Comparison of ENCODE assay signal across 12 cellular contexts in genomic region chr4:17030543-17030942, GRCh38.
DNase-seq lines count a peak whose midpoint lies in the region; ATAC-seq and TF ChIP-seq lines count a peak whose summit lies in the region.
"Had no signal": no experiment of that assay in that cellular context is flagged by ENCODE, and none has a peak within 500 bp of the region (broad histone marks: within the 10 kb centered on the region; RNA-seq: fewer than 3 reads in every experiment).

No MANE protein-coding gene starts in this region.

- no peaks in the 10 kb centered on the region for H3K79me2 ChIP-seq in HCT116 (ENCODE audit: insufficient read depth, low read length)

- intact Hi-C loops in HCT116 (cut with micrococcal nuclease), result no loop called here

- TF ChIP-seq RAD21 in HCT116 (IDR thresholded peaks at IDR 0.05; ENCODE audit: low read depth), result 0 out of 2 replicates have a peak, but pooled peaks have one; percentile 7

- no peaks in the 10 kb centered on the region for H3K9me2 ChIP-seq in HCT116 (ENCODE audit: insufficient read depth)

- peaks cover 25 to 40% of the 10 kb centered on the region in 2 experiments for H3K4me1 ChIP-seq in HCT116 (ENCODE audit: control insufficient read depth in 1 of 2, insufficient read depth in 2 of 2, low read length in 2 of 2)

- POLR2A ChIA-PET in HCT116 (lab: Charles Lee), result interaction anchor here (1.0 kb wide), 2 partner anchors 11 to 85 kb away, joined by 3 to 4 read pairs; no protein-coding TSS in a partner anchor

- H2AFZ ChIP-seq in HCT116 (ENCODE audit: low read depth, low read length, poor library complexity, severe bottlenecking), result no peak overlapping the region

- peak; percentile 62 for ATAC-seq in HCT116
- ATAC-seq: stimulated activated naive CD8-positive, alpha-beta T cell treated with anti-CD3 and anti-CD28 coated beads, Interleukin-15, Interleukin-2, amounts not matched to agents 100 U/mL and 50 U/mL, for 24 hours had no signal

- H4K20me1 ChIP-seq in HCT116 (ENCODE audit: insufficient read depth), result no peaks in the 10 kb centered on the region

- no peaks in the 10 kb centered on the region for H3K9me3 ChIP-seq in HCT116 (ENCODE audit: control insufficient read depth in 1 of 2, insufficient read depth in 1 of 2, low read depth in 1 of 2, low read length in 2 of 2)

- H3K27ac ChIP-seq in HCT116 (ENCODE audit: low read depth, low read length) (peak overlapping the region; percentile 66), angular gyrus (ENCODE audit: low read depth, low read length) (peak overlapping the region; percentile 44)

- RAD21 ChIA-PET in HCT116 (lab: Charles Lee; ENCODE audit: low non-redundant PET in 1 of 2, low total read pairs in 2 of 2, uncharacterized antibody in 2 of 2, unreplicated experiment in 2 of 2), result no interaction called here

- H3K36me3 ChIP-seq in HCT116 (ENCODE audit: control insufficient read depth in 1 of 2, insufficient read depth in 2 of 2, low read length in 2 of 2), result no peaks in the 10 kb centered on the region

- no peak for TF ChIP-seq POLR2A in HCT116 (IDR thresholded peaks at IDR 0.05; ENCODE audit: borderline replicate concordance, extremely low read depth, insufficient read depth, insufficient read length)

- H3K4me2 ChIP-seq in HCT116 (ENCODE audit: low read length), result peak overlapping the region; percentile 43

- no peak for TF ChIP-seq CTCF in HCT116 (IDR thresholded peaks at IDR 0.05 in 2 of 3, conservative IDR thresholded peaks at IDR 0.05 in 1 of 3; ENCODE audit: borderline replicate concordance in 1 of 3, insufficient read depth in 1 of 3, low read depth in 2 of 3, low read length in 2 of 3)
- TF ChIP-seq CTCF in foreskin fibroblast (IDR thresholded peaks at IDR 0.05; ENCODE audit: low read depth, low read length), result no peak

- H3K27me3 ChIP-seq in HCT116 (ENCODE audit: insufficient read depth, low read length), result no peaks in the 10 kb centered on the region

- BruUV-seq in HCT116 (replicated peaks; lab: Mats Ljungman, UMichigan), result no TSS peak

- peak overlapping the region; percentile 16; the same call in 1 of the 2 replicates for H3K9ac ChIP-seq in HCT116 (ENCODE audit: low read length)

- CTCF ChIA-PET in HCT116 (lab: Charles Lee), result no interaction called here

- DNase-seq in HCT116 (ENCODE audit: low read depth, low spot score) (peak; percentile 59), foreskin fibroblast (peak; percentile 80 to 91), superior temporal gyrus (ENCODE audit: extremely low spot score) (peak; percentile 47), NCI-H2227 (lab: John Stamatoyannopoulos, UW; ENCODE audit: unreplicated experiment) (no peak), SK-N-DZ (ENCODE audit: low spot score) (no peak), cerebellar cortex (ENCODE audit: low spot score) (no peak)
- DNase-seq: anterior cingulate cortex; NCI-H1048; NCI-H774; stimulated activated naive CD8-positive, alpha-beta T cell treated with anti-CD3 and anti-CD28 coated beads, Interleukin-15, Interleukin-2, amounts not matched to agents 100 U/mL and 50 U/mL, for 24 hours; T-helper 1 cell had no signal

- H3K4me3 ChIP-seq in HCT116 (replicated peaks in 1 of 2; ENCODE audit: low read depth in 1 of 2, low read length in 2 of 2) (no peak overlapping the region), foreskin fibroblast (ENCODE audit: low read depth in 1 of 2, low read length in 2 of 2) (no peak overlapping the region)

TF ChIP-seq in HCT116, 20 proteins besides CTCF, POLR2A, EP300 and RAD21:
- peak; percentile 59; the same call in 1 of the 2 replicates for TF ChIP-seq CBX3 (IDR thresholded peaks at IDR 0.05; ENCODE audit: low read depth)
- TF ChIP-seq JUND (IDR thresholded peaks at IDR 0.05), result peak; percentile 88
- peak; percentile 95 for TF ChIP-seq FOSL1 (IDR thresholded peaks at IDR 0.05; ENCODE audit: low read depth)
- peak; percentile 30 for TF ChIP-seq YY1 (IDR thresholded peaks at IDR 0.05; ENCODE audit: extremely low read depth, insufficient replicate concordance, low read depth, low read length)
- TF ChIP-seq ELF1 (IDR thresholded peaks at IDR 0.05; ENCODE audit: borderline replicate concordance, low read depth), result no peak
- TF ChIP-seq CEBPB (IDR thresholded peaks at IDR 0.05; ENCODE audit: low read depth), result peak; percentile 91
- TF ChIP-seq SRF (IDR thresholded peaks at IDR 0.05; ENCODE audit: low read depth), result peak; percentile 65
- TF ChIP-seq ATF3 (IDR thresholded peaks at IDR 0.05), result 0 out of 2 replicates have a peak, but pooled peaks have one; percentile 11
- TF ChIP-seq, protein P1, sequence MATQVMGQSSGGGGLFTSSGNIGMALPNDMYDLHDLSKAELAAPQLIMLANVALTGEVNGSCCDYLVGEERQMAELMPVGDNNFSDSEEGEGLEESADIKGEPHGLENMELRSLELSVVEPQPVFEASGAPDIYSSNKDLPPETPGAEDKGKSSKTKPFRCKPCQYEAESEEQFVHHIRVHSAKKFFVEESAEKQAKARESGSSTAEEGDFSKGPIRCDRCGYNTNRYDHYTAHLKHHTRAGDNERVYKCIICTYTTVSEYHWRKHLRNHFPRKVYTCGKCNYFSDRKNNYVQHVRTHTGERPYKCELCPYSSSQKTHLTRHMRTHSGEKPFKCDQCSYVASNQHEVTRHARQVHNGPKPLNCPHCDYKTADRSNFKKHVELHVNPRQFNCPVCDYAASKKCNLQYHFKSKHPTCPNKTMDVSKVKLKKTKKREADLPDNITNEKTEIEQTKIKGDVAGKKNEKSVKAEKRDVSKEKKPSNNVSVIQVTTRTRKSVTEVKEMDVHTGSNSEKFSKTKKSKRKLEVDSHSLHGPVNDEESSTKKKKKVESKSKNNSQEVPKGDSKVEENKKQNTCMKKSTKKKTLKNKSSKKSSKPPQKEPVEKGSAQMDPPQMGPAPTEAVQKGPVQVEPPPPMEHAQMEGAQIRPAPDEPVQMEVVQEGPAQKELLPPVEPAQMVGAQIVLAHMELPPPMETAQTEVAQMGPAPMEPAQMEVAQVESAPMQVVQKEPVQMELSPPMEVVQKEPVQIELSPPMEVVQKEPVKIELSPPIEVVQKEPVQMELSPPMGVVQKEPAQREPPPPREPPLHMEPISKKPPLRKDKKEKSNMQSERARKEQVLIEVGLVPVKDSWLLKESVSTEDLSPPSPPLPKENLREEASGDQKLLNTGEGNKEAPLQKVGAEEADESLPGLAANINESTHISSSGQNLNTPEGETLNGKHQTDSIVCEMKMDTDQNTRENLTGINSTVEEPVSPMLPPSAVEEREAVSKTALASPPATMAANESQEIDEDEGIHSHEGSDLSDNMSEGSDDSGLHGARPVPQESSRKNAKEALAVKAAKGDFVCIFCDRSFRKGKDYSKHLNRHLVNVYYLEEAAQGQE (IDR thresholded peaks at IDR 0.05; ENCODE audit: low read depth), result no peak
- TF ChIP-seq SP1 (IDR thresholded peaks at IDR 0.05; ENCODE audit: low read depth), result peak; percentile 74
- peak; percentile 48; the same call in 1 of the 2 replicates for TF ChIP-seq MAX (IDR thresholded peaks at IDR 0.05)
- TF ChIP-seq SIN3A (IDR thresholded peaks at IDR 0.05; ENCODE audit: low read depth), result no peak

Comparison
In these comparisons a context has a peak if more than half of its experiments do, and no peak if none do; other contexts are left out.
1. DNase-seq: peak in HCT116 (single experiment), foreskin fibroblast (2 of 2) and superior temporal gyrus (single experiment); none in NCI-H2227 (single experiment), SK-N-DZ (single experiment) and cerebellar cortex (single experiment).